33 cellular contexts compared by ENCODE assay signal in genomic region chr13:67219113-67219512, GRCh38.
"Had no signal": no experiment of that assay in that cellular context is flagged by ENCODE, and none has a peak within 500 bp of the region (broad histone marks: within the 10 kb centered on the region; RNA-seq: fewer than 3 reads in every experiment).

No MANE protein-coding gene starts in this region.

- H3K9me3 ChIP-seq: adrenal gland, body of pancreas, breast epithelium, esophagus muscularis mucosa, gastroesophageal sphincter, heart right ventricle had no signal

- ATAC-seq: activated CD4-positive, CD25-positive, alpha-beta regulatory T cell treated with anti-CD3 and anti-CD28 coated beads, Interleukin-2, amount 50 U/mL, for 24 hours; activated CD8-positive, alpha-beta memory T cell treated with anti-CD3 and anti-CD28 coated beads, Interleukin-2, amount 10 ng/mL, durations not matched to agents 7 days and 5 days; activated CD8-positive, alpha-beta T cell treated with anti-CD3 and anti-CD28 coated beads, Interleukin-2, amount 10 ng/mL, durations not matched to agents 7 days and 5 days; activated naive CD8-positive, alpha-beta T cell treated with anti-CD3 and anti-CD28 coated beads, Interleukin-2, amount 50 U/mL, for 24 hours; body of pancreas; effector memory CD8-positive, alpha-beta T cell; foreskin keratinocyte; gastroesophageal sphincter; heart right ventricle; T-helper 17 cell had no signal

- H3K27ac ChIP-seq: adrenal gland, body of pancreas, breast epithelium, cardiac muscle cell, coronary artery, esophagus muscularis mucosa, foreskin keratinocyte, gastroesophageal sphincter, heart right ventricle, hepatocyte, WERI-Rb-1 had no signal

- H3K27me3 ChIP-seq: adrenal gland, body of pancreas, breast epithelium, cardiac muscle cell, esophagus muscularis mucosa, foreskin keratinocyte, gastroesophageal sphincter, heart right ventricle, hepatocyte had no signal

- H3K36me3 ChIP-seq: adrenal gland, breast epithelium, cardiac muscle cell, esophagus muscularis mucosa, gastroesophageal sphincter, heart right ventricle, WERI-Rb-1 had no signal

- DNase-seq: activated B cell treated with CpG ODN at 0.5 μM for 24 hours; activated CD4-positive, alpha-beta memory T cell treated with anti-CD3 and anti-CD28 coated beads for 36 hours; activated CD4-positive, alpha-beta T cell treated with anti-CD3 and anti-CD28 coated beads for 48 hours; activated CD8-positive, alpha-beta memory T cell treated with anti-CD3 and anti-CD28 coated beads, Interleukin-2, amount 10 ng/mL, durations not matched to agents 7 days and 5 days; activated CD8-positive, alpha-beta memory T cell treated with anti-CD3 and anti-CD28 coated beads, Interleukin-2, amount 50 U/mL, for 4 hours; activated CD8-positive, alpha-beta T cell treated with anti-CD3 and anti-CD28 coated beads, Interleukin-2, amount 10 ng/mL, durations not matched to agents 7 days and 5 days; activated effector memory CD4-positive, alpha-beta T cell treated with anti-CD3 and anti-CD28 coated beads, Interleukin-2, amount 50 U/mL, for 16 hours; activated naive CD4-positive, alpha-beta T cell treated with anti-CD3 and anti-CD28 coated beads for 36 hours; activated naive CD8-positive, alpha-beta T cell treated with anti-CD3 and anti-CD28 coated beads for 36 hours; activated naive CD8-positive, alpha-beta T cell treated with anti-CD3 and anti-CD28 coated beads, Interleukin-2, amount 50 U/mL, for 24 hours; activated T-cell treated with anti-CD3 and anti-CD28 coated beads, Interleukin-2, amount 50 U/mL, for 1 hour; activated T-cell treated with anti-CD3 and anti-CD28 coated beads, Interleukin-2, amount 50 U/mL, for 48 hours; adrenal gland; amygdala; aorta; body of pancreas; central memory CD4-positive, alpha-beta T cell; cerebellar nuclear complex; effector CD4-positive, alpha-beta T cell; effector memory CD8-positive, alpha-beta T cell; erythroblast; foreskin keratinocyte; heart right ventricle; T-helper 17 cell; T1000; WERI-Rb-1 had no signal

- H3K4me2 ChIP-seq: hepatocyte had no signal

- H3K4me3 ChIP-seq: adrenal gland, body of pancreas, breast epithelium, cardiac muscle cell, coronary artery, esophagus muscularis mucosa, gastroesophageal sphincter, heart right ventricle, hepatocyte had no signal

- H2AFZ ChIP-seq: hepatocyte had no signal

- H3K4me1 ChIP-seq: adrenal gland, body of pancreas, breast epithelium, foreskin keratinocyte had no signal
